ENCODE assay signal across 2 cellular contexts in genomic region chr2:183260527-183260926, GRCh38.
TF ChIP-seq lines count a peak whose summit lies in the region.

No MANE protein-coding gene starts in this region.

TF ChIP-seq in HepG2, 621 proteins besides CTCF, POLR2A, EP300 and RAD21:
- TF ChIP-seq HNRNPLL (IDR thresholded peaks at IDR 0.05; ENCODE audit: low read depth, low read length, poor library complexity, severe bottlenecking) (peak; percentile 29), RAD51 (IDR thresholded peaks at IDR 0.05; ENCODE audit: borderline replicate concordance) (no peak)

TF ChIP-seq in H1, 55 proteins besides CTCF, POLR2A, EP300 and RAD21:
- TF ChIP-seq ATF3 (IDR thresholded peaks at IDR 0.05; ENCODE audit: insufficient read depth, low read depth, low read length) (no peak), HDAC2 (IDR thresholded peaks at IDR 0.05; ENCODE audit: borderline replicate concordance in 1 of 2, low read depth in 2 of 2, low read length in 2 of 2) (no peak), YY1 (IDR thresholded peaks at IDR 0.05; ENCODE audit: low read depth, low read length) (no peak), EGR1 (IDR thresholded peaks at IDR 0.05; ENCODE audit: borderline replicate concordance, low read depth, low read length) (no peak), FOSL1 (IDR thresholded peaks at IDR 0.05; ENCODE audit: insufficient read depth, low read depth, low read length) (no peak), CEBPB (IDR thresholded peaks at IDR 0.05; ENCODE audit: low read depth, low read length) (no peak), ATF2 (IDR thresholded peaks at IDR 0.05; ENCODE audit: low read length) (no peak), SUZ12 (IDR thresholded peaks at IDR 0.05; ENCODE audit: low read length) (no peak), JUN (IDR thresholded peaks at IDR 0.05; ENCODE audit: low read depth, low read length) (no peak)
TF ChIP-seq in H1: peak in this region for 0.
